Comparison of ENCODE assay signal across 9 cellular contexts in the genomic region with DNA sequence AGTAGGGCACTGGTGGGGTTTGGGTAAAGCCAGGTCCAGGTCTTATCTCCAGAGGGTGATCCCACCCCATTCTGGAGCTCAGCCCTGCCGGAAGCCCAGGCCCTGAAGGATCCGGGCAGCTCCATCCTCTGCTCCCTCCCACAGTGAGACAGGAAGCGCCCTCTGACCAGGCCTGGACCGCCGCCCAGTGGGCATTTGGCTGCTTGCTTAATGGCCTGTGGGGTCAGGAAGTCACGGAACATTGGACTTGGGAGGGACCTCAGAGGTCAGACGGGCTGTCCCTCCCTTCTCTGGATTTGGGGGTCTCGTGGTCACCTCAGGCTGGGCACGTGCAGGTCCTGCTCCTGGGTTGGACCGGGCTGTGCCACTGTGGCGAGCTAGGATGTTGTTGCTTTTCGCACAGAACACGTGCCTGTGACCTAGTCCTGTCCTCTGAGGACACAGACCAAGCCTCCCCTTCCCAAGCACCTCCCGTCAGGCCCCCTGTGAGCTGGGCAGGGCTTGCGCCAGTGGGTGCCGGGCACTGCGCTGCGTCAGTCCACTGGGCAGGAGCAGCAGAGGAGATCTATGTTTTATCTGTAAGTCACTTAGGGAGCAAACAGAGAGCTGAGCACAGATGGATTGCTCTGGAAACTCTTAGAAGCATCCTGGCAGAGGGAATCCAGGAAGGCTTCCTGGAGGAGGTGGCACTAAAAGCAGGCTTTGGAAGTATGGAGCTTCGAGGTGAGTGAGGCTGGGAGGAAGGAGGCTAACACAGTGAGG. TPM values are rescaled to one million over a fixed set of nuclear protein-coding genes. Genes with fewer than 3 reads are reported as not detected.
DNase-seq lines count a peak whose midpoint lies in the region; ATAC-seq lines count a peak whose summit lies in the region.
"Had no signal": no experiment of that assay in that cellular context is flagged by ENCODE, and none has a peak within 500 bp of the region (broad histone marks: within the 10 kb centered on the region; RNA-seq: fewer than 3 reads in every experiment).

No MANE protein-coding gene starts in this region.

- peak overlapping the region; percentile 5 to 21 for H3K9ac ChIP-seq in mucosa of rectum (ENCODE audit: low read depth in 1 of 2, low read length in 2 of 2)

- H3K4me3 Mint-ChIP-seq in activated naive CD8-positive, alpha-beta T cell treated with anti-CD3 and anti-CD28 coated beads, Interleukin-2, amount 10 ng/mL, durations not matched to agents 7 days and 5 days = no peak overlapping the region
- H3K4me3 Mint-ChIP-seq in activated naive CD8-positive, alpha-beta T cell treated with anti-CD3 and anti-CD28 coated beads for 36 hours = no peak overlapping the region

- DNase-seq in activated naive CD8-positive, alpha-beta T cell treated with anti-CD3 and anti-CD28 coated beads, Interleukin-2, amount 10 ng/mL, durations not matched to agents 7 days and 5 days = no peak
- no peak for DNase-seq in activated naive CD8-positive, alpha-beta T cell treated with anti-CD3 and anti-CD28 coated beads for 36 hours
- peak; percentile 40 to 79 for DNase-seq in dermis microvascular lymphatic vessel endothelial cell (ENCODE audit: low read depth in 2 of 2)
- peak; percentile 91 for DNase-seq in aorta

- H3K27me3 Mint-ChIP-seq in activated naive CD8-positive, alpha-beta T cell treated with anti-CD3 and anti-CD28 coated beads, Interleukin-2, amount 10 ng/mL, durations not matched to agents 7 days and 5 days = no peaks in the 10 kb centered on the region
- H3K27me3 Mint-ChIP-seq in activated naive CD8-positive, alpha-beta T cell treated with anti-CD3 and anti-CD28 coated beads for 36 hours = no peaks in the 10 kb centered on the region

- H3K27ac ChIP-seq in mucosa of rectum (ENCODE audit: low read depth in 2 of 2, low read length in 2 of 2) (peak overlapping the region; percentile 63 to 76), aorta (ENCODE audit: low read depth in 1 of 2, low read length in 2 of 2) (no peak overlapping the region)

- H3K27ac Mint-ChIP-seq in activated naive CD8-positive, alpha-beta T cell treated with anti-CD3 and anti-CD28 coated beads, Interleukin-2, amount 10 ng/mL, durations not matched to agents 7 days and 5 days = peak overlapping the region; percentile 74
- no peak overlapping the region for H3K27ac Mint-ChIP-seq in activated naive CD8-positive, alpha-beta T cell treated with anti-CD3 and anti-CD28 coated beads for 36 hours

- H3K9me3 ChIP-seq in mucosa of rectum (ENCODE audit: control insufficient read depth in 2 of 2, low read length in 2 of 2) (no peaks in the 10 kb centered on the region), aorta (ENCODE audit: control insufficient read depth, low read length) (no peaks in the 10 kb centered on the region)

- H3K9me3 Mint-ChIP-seq in activated naive CD8-positive, alpha-beta T cell treated with anti-CD3 and anti-CD28 coated beads, Interleukin-2, amount 10 ng/mL, durations not matched to agents 7 days and 5 days = no peaks in the 10 kb centered on the region
- H3K9me3 Mint-ChIP-seq in activated naive CD8-positive, alpha-beta T cell treated with anti-CD3 and anti-CD28 coated beads for 36 hours = peaks cover 2% of the 10 kb centered on the region

- H3K4me1 ChIP-seq in mucosa of rectum (ENCODE audit: control insufficient read depth in 2 of 2, insufficient read depth in 2 of 2, low read length in 2 of 2) = peaks cover 70 to 77% of the 10 kb centered on the region in 2 donors
- H3K4me1 ChIP-seq in aorta (ENCODE audit: control insufficient read depth in 1 of 2, insufficient read depth in 2 of 2, low read length in 2 of 2) = no peaks in the 10 kb centered on the region

- POLR2A ChIA-PET in activated naive CD8-positive, alpha-beta T cell treated with anti-CD3 and anti-CD28 coated beads, Interleukin-2, amount 10 ng/mL, durations not matched to agents 7 days and 5 days (lab: Charles Lee) = interaction anchor here (0.6 to 1.3 kb wide), 2 partner anchors 10 to 271 kb away, joined by 4 to 6 read pairs; no protein-coding TSS in a partner anchor

- peaks cover 39% of the 10 kb centered on the region for H3K4me1 Mint-ChIP-seq in activated naive CD8-positive, alpha-beta T cell treated with anti-CD3 and anti-CD28 coated beads, Interleukin-2, amount 10 ng/mL, durations not matched to agents 7 days and 5 days
- peaks cover 43% of the 10 kb centered on the region for H3K4me1 Mint-ChIP-seq in activated naive CD8-positive, alpha-beta T cell treated with anti-CD3 and anti-CD28 coated beads for 36 hours

- H3K36me3 Mint-ChIP-seq in activated naive CD8-positive, alpha-beta T cell treated with anti-CD3 and anti-CD28 coated beads, Interleukin-2, amount 10 ng/mL, durations not matched to agents 7 days and 5 days = peaks cover 10% of the 10 kb centered on the region
- peaks cover 12% of the 10 kb centered on the region for H3K36me3 Mint-ChIP-seq in activated naive CD8-positive, alpha-beta T cell treated with anti-CD3 and anti-CD28 coated beads for 36 hours

- intact Hi-C loops in aorta (cut with DNase I) = no loop called here

- WGBS in aorta, 2 donors = 77 to 82% methylated on average over 19 of the region's 19 CpGs

- H3K36me3 ChIP-seq in mucosa of rectum (ENCODE audit: control insufficient read depth in 2 of 2, insufficient read depth in 2 of 2, low read length in 2 of 2) = no peaks in the 10 kb centered on the region
- no peaks in the 10 kb centered on the region for H3K36me3 ChIP-seq in aorta (ENCODE audit: control insufficient read depth in 1 of 2, insufficient read depth in 2 of 2, low read length in 1 of 2)
- H3K36me3 ChIP-seq: cardiac muscle cell had no signal

- no peak for ATAC-seq in activated naive CD8-positive, alpha-beta T cell treated with anti-CD3 and anti-CD28 coated beads, Interleukin-2, amount 10 ng/mL, durations not matched to agents 7 days and 5 days (ENCODE audit: low read depth)
- ATAC-seq in aorta (ENCODE audit: low FRiP score) (peak; percentile 68), HG03457 (IDR thresholded peaks at IDR 0.05; ENCODE audit: unreplicated experiment) (no peak), HG03571 (IDR thresholded peaks at IDR 0.05; ENCODE audit: unreplicated experiment) (no peak), HG02885 (IDR thresholded peaks at IDR 0.05; ENCODE audit: poor library complexity, unreplicated experiment) (no peak)

- H3K4me3 ChIP-seq in mucosa of rectum (ENCODE audit: low read length in 2 of 2) (peak overlapping the region in 1 of 2 donors; percentile 13), aorta (ENCODE audit: low read length in 2 of 2) (no peak overlapping the region)
- H3K4me3 ChIP-seq: cardiac muscle cell had no signal

- H3K27me3 ChIP-seq in mucosa of rectum (ENCODE audit: control insufficient read depth in 2 of 2, insufficient read depth in 2 of 2, low read length in 2 of 2) (no peaks in the 10 kb centered on the region), aorta (ENCODE audit: control insufficient read depth in 1 of 2, insufficient read depth in 2 of 2, low read length in 1 of 2) (no peaks in the 10 kb centered on the region)
- H3K27me3 ChIP-seq: cardiac muscle cell had no signal

RNA-seq across cellular contexts. Expression of a gene that starts 49.4 kb away (rescaled TPM):
- 10 to 100 TPM; 60.9 to 62.5 TPM for total RNA-seq in activated naive CD8-positive, alpha-beta T cell treated with anti-CD3 and anti-CD28 coated beads, Interleukin-2, amount 10 ng/mL, durations not matched to agents 7 days and 5 days
- 10 to 100 TPM; 25.1 to 27.6 TPM for total RNA-seq in activated naive CD8-positive, alpha-beta T cell treated with anti-CD3 and anti-CD28 coated beads for 36 hours
- 9.0 and 16.3 TPM in 2 replicates for total RNA-seq in dermis microvascular lymphatic vessel endothelial cell
- 100 to 1,000 TPM in 1 of 2 donors, 10 to 100 TPM in 1; 59.7 to 111 TPM for total RNA-seq in aorta
- 10 to 100 TPM in 1 of 2 donors, 1 to 10 TPM in 1; 3.9 to 11.7 TPM for polyA plus RNA-seq in aorta

Comparison
In these comparisons a context has a peak if more than half of its experiments do, and no peak if none do; other contexts are left out.
1. DNase-seq: peak in dermis microvascular lymphatic vessel endothelial cell (2 of 2) and aorta (2 of 2); none in activated naive CD8-positive, alpha-beta T cell treated with anti-CD3 and anti-CD28 coated beads, Interleukin-2, amount 10 ng/mL, durations not matched to agents 7 days and 5 days (single experiment) and activated naive CD8-positive, alpha-beta T cell treated with anti-CD3 and anti-CD28 coated beads for 36 hours (single experiment).
2. H3K27ac ChIP-seq: peak in mucosa of rectum (2 of 2); none in aorta (0 of 2).